Comparison of ENCODE assay signal across 17 cellular contexts in genomic region chr20:43727980-43728590, GRCh38. TPM values are rescaled to one million over a fixed set of nuclear protein-coding genes. Genes with fewer than 3 reads are reported as not detected.
DNase-seq lines count a peak whose midpoint lies in the region; ATAC-seq and TF ChIP-seq lines count a peak whose summit lies in the region.
"Had no signal": no experiment of that assay in that cellular context is flagged by ENCODE, and none has a peak within 500 bp of the region (broad histone marks: within the 10 kb centered on the region; RNA-seq: fewer than 3 reads in every experiment).

No MANE protein-coding gene starts in this region.

- H3K4me3 ChIP-seq in IMR-90 (ENCODE audit: insufficient read depth, low read depth, low read length), result no peak overlapping the region
- H3K4me3 ChIP-seq in sigmoid colon, result no peak overlapping the region
- H3K4me3 ChIP-seq: adrenal gland, PC-9, spleen, tibial nerve had no signal

- no peak overlapping the region for H2BK120ac ChIP-seq in IMR-90 (ENCODE audit: low read depth, low read length)

- no peak overlapping the region for H3K9ac ChIP-seq in IMR-90 (ENCODE audit: low read depth, low read length)

- TF ChIP-seq RAD21 in IMR-90 (IDR thresholded peaks at IDR 0.05; ENCODE audit: low read length), result no peak

- H3K27me3 ChIP-seq in CD4-positive, alpha-beta T cell (ENCODE audit: control insufficient read depth, insufficient read depth, low read length), result no peaks in the 10 kb centered on the region
- peaks cover 3% of the 10 kb centered on the region for H3K27me3 ChIP-seq in IMR-90 (ENCODE audit: control insufficient read depth, insufficient read depth, low read length)
- no peaks in the 10 kb centered on the region for H3K27me3 ChIP-seq in sigmoid colon
- H3K27me3 ChIP-seq: spleen, tibial nerve had no signal

- no peak overlapping the region for H4K91ac ChIP-seq in IMR-90 (ENCODE audit: insufficient read depth, low read depth, low read length)

- no peaks in the 10 kb centered on the region for H3K9me3 ChIP-seq in CD4-positive, alpha-beta T cell (ENCODE audit: control insufficient read depth, low read length)
- H3K9me3 ChIP-seq in IMR-90 (ENCODE audit: control insufficient read depth, insufficient read depth, low read length) (no peaks in the 10 kb centered on the region), sigmoid colon (no peaks in the 10 kb centered on the region)
- H3K9me3 ChIP-seq: adrenal gland, Caco-2, spleen had no signal

- no peak overlapping the region for H2BK15ac ChIP-seq in IMR-90 (ENCODE audit: low read depth, low read length)

- dilution Hi-C loops in IMR-90 (cut with HindIII; ENCODE audit: low sequenced_read_pairs, unreplicated experiment), result no loop called here

- peak overlapping the region; percentile 31 for H3K4me3 Mint-ChIP-seq in CD4-positive, alpha-beta T cell
- no peak overlapping the region for H3K4me3 Mint-ChIP-seq in activated naive CD8-positive, alpha-beta T cell treated with anti-CD3 and anti-CD28 coated beads, Interleukin-2, amount 10 ng/mL, durations not matched to agents 7 days and 5 days

- peaks cover 65% of the 10 kb centered on the region for H3K4me1 Mint-ChIP-seq in CD4-positive, alpha-beta T cell (ENCODE audit: low read depth)
- peaks cover 17% of the 10 kb centered on the region for H3K4me1 Mint-ChIP-seq in activated naive CD8-positive, alpha-beta T cell treated with anti-CD3 and anti-CD28 coated beads, Interleukin-2, amount 10 ng/mL, durations not matched to agents 7 days and 5 days

- H3K36me3 ChIP-seq in IMR-90 (ENCODE audit: control insufficient read depth, insufficient read depth, low read length) (no peaks in the 10 kb centered on the region), sigmoid colon (no peaks in the 10 kb centered on the region)
- H3K36me3 ChIP-seq: adrenal gland, spleen, tibial nerve had no signal

- H3K56ac ChIP-seq in IMR-90 (ENCODE audit: extremely low read depth, insufficient read depth, low read length), result no peak overlapping the region

- no peak overlapping the region for H4K8ac ChIP-seq in IMR-90 (ENCODE audit: low read depth in 2 of 2, low read length in 2 of 2)

- no peak overlapping the region for H2BK5ac ChIP-seq in IMR-90 (ENCODE audit: low read depth, low read length, poor library complexity, severe bottlenecking)

- ATAC-seq in CD4-positive, alpha-beta T cell (ENCODE audit: poor library complexity), result peak; percentile 80
- ATAC-seq in GM18498 (IDR thresholded peaks at IDR 0.05; ENCODE audit: unreplicated experiment), result peak; percentile 66
- ATAC-seq in IMR-90 (ENCODE audit: low read depth), result no peak
- ATAC-seq in activated naive CD8-positive, alpha-beta T cell treated with anti-CD3 and anti-CD28 coated beads, Interleukin-2, amount 10 ng/mL, durations not matched to agents 7 days and 5 days (ENCODE audit: low read depth), result peak; percentile 47

- TF ChIP-seq EP300 in sigmoid colon (IDR thresholded peaks at IDR 0.05), result no peak

- no peak overlapping the region for H2BK20ac ChIP-seq in IMR-90 (ENCODE audit: low read depth, low read length)

- H3K9me1 ChIP-seq in IMR-90 (ENCODE audit: insufficient read depth, low read length), result peaks cover 6% of the 10 kb centered on the region

- intact Hi-C loops in CD4-positive, alpha-beta T cell (cut with DNase I, micrococcal nuclease), result no loop called here
- intact Hi-C loops in IMR-90 (cut with micrococcal nuclease) (no loop called here), sigmoid colon (cut with DNase I) (no loop called here)

- no peaks in the 10 kb centered on the region for H3K36me3 Mint-ChIP-seq in CD4-positive, alpha-beta T cell (ENCODE audit: low read depth)
- peaks cover 5% of the 10 kb centered on the region for H3K36me3 Mint-ChIP-seq in activated naive CD8-positive, alpha-beta T cell treated with anti-CD3 and anti-CD28 coated beads, Interleukin-2, amount 10 ng/mL, durations not matched to agents 7 days and 5 days

- WGBS in IMR-90 (ENCODE audit: extremely low coverage in 2 of 2, insufficient read length in 1 of 2), 2 experiments, result no CpG with 5 or more reads among the region's 1 CpG
- WGBS in sigmoid colon, 2 donors, result 58 to 84% methylated on average over 1 of the region's 1 CpG

- no peak overlapping the region for H3K14ac ChIP-seq in IMR-90 (replicated peaks; ENCODE audit: low read depth, low read length)

- H3K9me3 Mint-ChIP-seq in CD4-positive, alpha-beta T cell, result peaks cover 4% of the 10 kb centered on the region
- H3K9me3 Mint-ChIP-seq in activated naive CD8-positive, alpha-beta T cell treated with anti-CD3 and anti-CD28 coated beads, Interleukin-2, amount 10 ng/mL, durations not matched to agents 7 days and 5 days, result peaks cover 6% of the 10 kb centered on the region

- peak overlapping the region; percentile 72 for H3K27ac Mint-ChIP-seq in CD4-positive, alpha-beta T cell
- no peak overlapping the region for H3K27ac Mint-ChIP-seq in activated naive CD8-positive, alpha-beta T cell treated with anti-CD3 and anti-CD28 coated beads, Interleukin-2, amount 10 ng/mL, durations not matched to agents 7 days and 5 days

- in situ Hi-C loops in IMR-90 (cut with MboI; ENCODE audit: low sequenced_read_pairs), result no loop called here

- CTCF ChIA-PET in CD4-positive, alpha-beta T cell (lab: Charles Lee), result interaction anchor here (1.1 kb wide), 1 partner anchor 10 kb away, joined by 6 read pairs; no protein-coding TSS in a partner anchor
- CTCF ChIA-PET in IMR-90 (lab: Yijun Ruan, JAX), result no interaction called here

- no peaks in the 10 kb centered on the region for H3K79me1 ChIP-seq in IMR-90 (ENCODE audit: low read depth in 1 of 2, low read length in 2 of 2)

- POLR2A ChIA-PET in CD4-positive, alpha-beta T cell (lab: Charles Lee), result interaction anchor here (0.6 to 1.1 kb wide), 4 partner anchors 10 to 783 kb away, joined by 3 to 4 read pairs (median 4); no protein-coding TSS in a partner anchor
- POLR2A ChIA-PET in IMR-90 (lab: Charles Lee; ENCODE audit: unreplicated experiment), result interaction anchor here (0.6 kb wide), 1 partner anchor 15 kb away, joined by 4 read pairs; no protein-coding TSS in a partner anchor
- POLR2A ChIA-PET in activated naive CD8-positive, alpha-beta T cell treated with anti-CD3 and anti-CD28 coated beads, Interleukin-2, amount 10 ng/mL, durations not matched to agents 7 days and 5 days (lab: Charles Lee), result interaction anchor here (2.2 kb wide), 1 partner anchor 23 kb away, joined by 7 read pairs; no protein-coding TSS in a partner anchor

- peak in 2 of 10 experiments; percentile 23 to 39 for DNase-seq in CD4-positive, alpha-beta T cell
- DNase-seq in IMR-90 (peak; percentile 12), NCI-H1694 treated with DMSO at 0.1 percent for 48 hours (lab: John Stamatoyannopoulos, UW) (no peak), retina (no peak), sigmoid colon (no peak)
- no peak for DNase-seq in activated naive CD8-positive, alpha-beta T cell treated with anti-CD3 and anti-CD28 coated beads, Interleukin-2, amount 10 ng/mL, durations not matched to agents 7 days and 5 days
- no peak for DNase-seq in stimulated activated CD4-positive, alpha-beta T cell treated with anti-CD3 and anti-CD28 coated beads, Interleukin-4, amount 100 ng/mL, for 1 hour
- DNase-seq: adrenal gland, Caco-2, H7, NCI-H187 treated with DMSO at 0.1 percent for 48 hours, occipital lobe, spleen had no signal

- H3K18ac ChIP-seq in IMR-90 (ENCODE audit: low read depth, low read length), result no peak overlapping the region

- H2AK5ac ChIP-seq in IMR-90 (ENCODE audit: low read depth, low read length), result peak overlapping the region; percentile 58; the same call in 1 of the 2 replicates

- no peak overlapping the region for H2AK9ac ChIP-seq in IMR-90 (replicated peaks; ENCODE audit: low read depth, low read length, poor library complexity)

- no peak overlapping the region for H3K4ac ChIP-seq in IMR-90 (ENCODE audit: low read depth, low read length)

- TF ChIP-seq CTCF in CD4-positive, alpha-beta T cell (IDR thresholded peaks at IDR 0.05), result no peak
- no peak for TF ChIP-seq CTCF in IMR-90 (conservative IDR thresholded peaks at IDR 0.05; ENCODE audit: low read depth, low read length)
- TF ChIP-seq CTCF in sigmoid colon (IDR thresholded peaks at IDR 0.05), result no peak

- H3K27me3 Mint-ChIP-seq in CD4-positive, alpha-beta T cell, result no peaks in the 10 kb centered on the region
- no peaks in the 10 kb centered on the region for H3K27me3 Mint-ChIP-seq in activated naive CD8-positive, alpha-beta T cell treated with anti-CD3 and anti-CD28 coated beads, Interleukin-2, amount 10 ng/mL, durations not matched to agents 7 days and 5 days

- H3K27ac ChIP-seq in CD4-positive, alpha-beta T cell (ENCODE audit: low read depth, low read length), result no peak overlapping the region
- H3K27ac ChIP-seq in IMR-90 (ENCODE audit: insufficient read depth, low read length) (no peak overlapping the region), sigmoid colon (no peak overlapping the region)
- H3K27ac ChIP-seq: adrenal gland, PC-9, spleen, tibial nerve had no signal

- H3K4me1 ChIP-seq in IMR-90 (ENCODE audit: control insufficient read depth, insufficient read depth, low read length), result peaks cover 19% of the 10 kb centered on the region
- no peaks in the 10 kb centered on the region for H3K4me1 ChIP-seq in sigmoid colon
- H3K4me1 ChIP-seq: adrenal gland, tibial nerve had no signal

- TF ChIP-seq POLR2A in IMR-90 (IDR thresholded peaks at IDR 0.05; ENCODE audit: low read depth, low read length), result no peak
- TF ChIP-seq POLR2A in sigmoid colon (IDR thresholded peaks at IDR 0.05), result no peak

- H3K4me2 ChIP-seq in IMR-90 (ENCODE audit: low read depth, low read length), result no peak overlapping the region
- H3K4me2 ChIP-seq: PC-9 had no signal

- no peak overlapping the region for H4K5ac ChIP-seq in IMR-90 (ENCODE audit: low read depth, low read length)

- no TSS peak for BruUV-seq in IMR-90 (replicated peaks; lab: Mats Ljungman, UMichigan)

- no peak overlapping the region for H2AFZ ChIP-seq in IMR-90 (replicated peaks; ENCODE audit: low read length, poor library complexity)
- H2AFZ ChIP-seq: PC-9 had no signal

- H3K23ac ChIP-seq in IMR-90 (ENCODE audit: low read depth, low read length), result no peak overlapping the region

- H4K20me1 ChIP-seq in IMR-90 (ENCODE audit: insufficient read depth, low read length), result peaks cover 3% of the 10 kb centered on the region; the same call in 1 of the 2 replicates

TF ChIP-seq in IMR-90, 13 proteins besides CTCF, POLR2A, EP300 and RAD21 (continues in another document):
- TF ChIP-seq SMC3 (IDR thresholded peaks at IDR 0.05; ENCODE audit: low read depth, low read length) (no peak), MAZ (IDR thresholded peaks at IDR 0.05; ENCODE audit: borderline replicate concordance, low read depth, low read length) (no peak), MXI1 (IDR thresholded peaks at IDR 0.05; ENCODE audit: borderline replicate concordance, low read depth, low read length) (no peak), BHLHE40 (IDR thresholded peaks at IDR 0.05; ENCODE audit: low read depth, low read length) (no peak), NFE2L2 (IDR thresholded peaks at IDR 0.05; ENCODE audit: low read depth, low read length) (no peak)

RNA-seq across cellular contexts. Expression of gene GTSF1L, which starts 1.3 kb away (rescaled TPM):
- not detected for total RNA-seq in CD4-positive, alpha-beta T cell
- not detected in 2 replicates for total RNA-seq in IMR-90 (2012; rRNA removed)
- not detected in 2 replicates for polyA plus RNA-seq in IMR-90 (2012; rRNA removed)
- polyA plus RNA-seq in IMR-90 (2012; cell fraction: cytosol; rRNA removed), result not detected in 2 replicates
- not detected in 2 replicates for polyA plus RNA-seq in IMR-90 (2012; cell fraction: nucleus; rRNA removed; ENCODE audit: low replicate concordance)
- total RNA-seq in activated naive CD8-positive, alpha-beta T cell treated with anti-CD3 and anti-CD28 coated beads, Interleukin-2, amount 10 ng/mL, durations not matched to agents 7 days and 5 days, result not detected
- not detected for total RNA-seq in sigmoid colon
- polyA plus RNA-seq in sigmoid colon, result under 1 TPM in 1 of 3 donors, not detected in 2; 0.17 TPM
- total RNA-seq: adrenal gland; Caco-2; H7; occipital lobe; PC-9; T-helper 1 cell treated with Interleukin-12 subunit alpha and Interleukin-12 subunit beta and Interleukin-4 antibody, amounts not matched to agents 30 ng/mL and 1 ng/mL, for 36 hours; tibial nerve had no signal
- polyA plus RNA-seq: adrenal gland had no signal
